ENCODE assay signal across 10 cellular contexts in the genomic region with DNA sequence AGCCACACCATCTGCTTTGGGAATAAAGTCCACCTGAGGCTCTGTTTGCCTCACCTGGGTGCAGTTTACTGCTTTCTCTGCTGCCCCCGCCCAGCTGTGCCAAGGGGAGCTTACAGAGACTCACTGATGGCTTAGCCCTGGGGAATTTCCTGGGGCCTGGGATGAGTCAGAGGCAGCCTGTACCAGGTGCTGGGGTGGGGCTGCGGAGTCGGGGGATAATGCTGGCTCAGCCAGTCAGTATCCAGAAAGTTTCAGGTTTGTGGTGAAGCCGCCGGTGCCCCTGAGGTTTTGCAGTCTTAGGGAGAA. TPM values are rescaled to one million over a fixed set of nuclear protein-coding genes. Genes with fewer than 3 reads are reported as not detected.
DNase-seq lines count a peak whose midpoint lies in the region; ATAC-seq and TF ChIP-seq lines count a peak whose summit lies in the region.
"Had no signal": no experiment of that assay in that cellular context is flagged by ENCODE, and none has a peak within 500 bp of the region (broad histone marks: within the 10 kb centered on the region; RNA-seq: fewer than 3 reads in every experiment).

No MANE protein-coding gene starts in this region.

- H3K27ac Mint-ChIP-seq in natural killer cell = peak overlapping the region; percentile 76 to 86
- H3K27ac Mint-ChIP-seq: dendritic cell treated with granulocyte-macrophage colony-stimulating factor and Interleukin-4, amounts not matched to agents 40 ng/mL and 50 ng/mL, for 4 days had no signal

- H3K27me3 Mint-ChIP-seq in natural killer cell (ENCODE audit: low read depth in 2 of 2) = no peaks in the 10 kb centered on the region
- H3K27me3 Mint-ChIP-seq: dendritic cell treated with granulocyte-macrophage colony-stimulating factor and Interleukin-4, amounts not matched to agents 40 ng/mL and 50 ng/mL, for 4 days had no signal

- TF ChIP-seq CTCF in natural killer cell (IDR thresholded peaks at IDR 0.05) = no peak

- H3K79me2 ChIP-seq in Karpas-422 (ENCODE audit: low read length) = no peaks in the 10 kb centered on the region

- peaks cover 17% of the 10 kb centered on the region for H3K4me1 ChIP-seq in Karpas-422 (ENCODE audit: low read length)

- H3K36me3 ChIP-seq in Karpas-422 (ENCODE audit: insufficient read depth, low read length) = no peaks in the 10 kb centered on the region

- H2AFZ ChIP-seq in Karpas-422 (ENCODE audit: low read length) = no peak overlapping the region

- peak in 1 of 3 donors; percentile 11 for ATAC-seq in natural killer cell

- no peak overlapping the region for H3K9ac ChIP-seq in Karpas-422 (ENCODE audit: low read length)

- DNase-seq in Daoy (ENCODE audit: low read depth) = peak; percentile 91
- peak; percentile 45 for DNase-seq in Karpas-422
- DNase-seq in astrocyte of the hippocampus (ENCODE audit: low read depth, low spot score) = peak; percentile 81
- no peak for DNase-seq in natural killer cell
- no peak for DNase-seq in DMS114 treated with DMSO at 0.1 percent for 48 hours (lab: John Stamatoyannopoulos, UW; ENCODE audit: unreplicated experiment)
- no peak for DNase-seq in NCI-H748 (lab: John Stamatoyannopoulos, UW; ENCODE audit: unreplicated experiment)
- no peak for DNase-seq in hippocampal formation (lab: John Stamatoyannopoulos, UW)
- no peak for DNase-seq in activated CD8-positive, alpha-beta memory T cell treated with anti-CD3 and anti-CD28 coated beads for 24 hours

- H3K9me3 ChIP-seq in Karpas-422 (ENCODE audit: low read length) = no peaks in the 10 kb centered on the region

- H4K20me1 ChIP-seq in Karpas-422 (ENCODE audit: insufficient read depth, low read depth, low read length) = no peaks in the 10 kb centered on the region

- no peak overlapping the region for H3K27ac ChIP-seq in Karpas-422 (ENCODE audit: low read length)
- H3K27ac ChIP-seq: HL-60 had no signal

- no peak overlapping the region for H3K4me2 ChIP-seq in Karpas-422 (ENCODE audit: low read depth, low read length, poor library complexity, severe bottlenecking)

- peaks cover 86 to 91% of the 10 kb centered on the region in 2 donors for H3K4me1 Mint-ChIP-seq in natural killer cell

- H3K4me3 Mint-ChIP-seq in natural killer cell = peak overlapping the region; percentile 92
- H3K4me3 Mint-ChIP-seq: dendritic cell treated with granulocyte-macrophage colony-stimulating factor and Interleukin-4, amounts not matched to agents 40 ng/mL and 50 ng/mL, for 4 days had no signal

- H3K9me2 ChIP-seq in Karpas-422 (replicated peaks; ENCODE audit: insufficient read depth, low read length) = no peaks in the 10 kb centered on the region

- H3K9me3 Mint-ChIP-seq in natural killer cell = no peaks in the 10 kb centered on the region
- H3K9me3 Mint-ChIP-seq: dendritic cell treated with granulocyte-macrophage colony-stimulating factor and Interleukin-4, amounts not matched to agents 40 ng/mL and 50 ng/mL, for 4 days had no signal

- intact Hi-C loops in natural killer cell (cut with micrococcal nuclease) = no loop called here

- no peaks in the 10 kb centered on the region for H3K36me3 Mint-ChIP-seq in natural killer cell

- H3K4me3 ChIP-seq in Karpas-422 (ENCODE audit: low read length) = no peak overlapping the region

- H3K27me3 ChIP-seq in Karpas-422 (ENCODE audit: low read length) = no peaks in the 10 kb centered on the region

RNA-seq across cellular contexts. Expression of a gene that starts 22.3 kb away (rescaled TPM):
- 21.8 and 30.9 TPM in 2 replicates for total RNA-seq in Daoy (2014; rRNA removed; shearing (Covaris generic))
- total RNA-seq in Karpas-422 (2014; rRNA removed; shearing (Covaris generic); ENCODE audit: low replicate concordance) = not detected in 2 replicates
- 100 to 1,000 TPM; 184 to 285 (median 225) TPM for total RNA-seq in natural killer cell

Comparison
In these comparisons a context has a peak if more than half of its experiments do, and no peak if none do; other contexts are left out.
1. DNase-seq: peak in Daoy (single experiment), Karpas-422 (single experiment) and astrocyte of the hippocampus (single experiment); none in natural killer cell (single experiment), DMS114 treated with DMSO at 0.1 percent for 48 hours (single experiment), NCI-H748 (single experiment), hippocampal formation (0 of 2) and activated CD8-positive, alpha-beta memory T cell treated with anti-CD3 and anti-CD28 coated beads for 24 hours (single experiment).
2. RNA of a gene that starts 22.3 kb away (total RNA-seq): 184 to 285 TPM in natural killer cell and 21.8 to 30.9 TPM in Daoy; not detected in Karpas-422; every median in the first group is over 10 times any median in the second.